ENCODE assay signal across 9 cellular contexts in the genomic region with DNA sequence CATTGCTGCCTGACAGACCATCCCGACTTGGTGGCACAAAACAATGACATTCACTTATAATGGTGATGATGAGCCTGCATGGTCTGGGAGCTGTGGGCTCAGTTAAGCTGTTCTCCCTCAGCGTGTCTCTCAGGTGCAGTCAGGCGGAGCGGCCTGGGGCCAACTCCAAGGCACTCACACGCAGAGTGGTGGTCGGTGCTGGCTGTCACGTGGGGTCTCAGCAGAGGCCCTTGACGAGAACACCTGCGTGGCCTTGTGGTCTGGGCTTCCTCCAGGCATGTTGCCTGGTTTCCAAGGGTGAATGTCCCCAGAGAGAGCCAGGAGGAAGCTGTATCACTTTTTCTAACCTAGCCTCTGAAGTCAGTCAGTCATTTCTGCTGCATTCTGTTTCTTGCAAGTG. TPM values are rescaled to one million over a fixed set of nuclear protein-coding genes. Genes with fewer than 3 reads are reported as not detected.
DNase-seq lines count a peak whose midpoint lies in the region; ATAC-seq and TF ChIP-seq lines count a peak whose summit lies in the region.
"Had no signal": no experiment of that assay in that cellular context is flagged by ENCODE, and none has a peak within 500 bp of the region (broad histone marks: within the 10 kb centered on the region; RNA-seq: fewer than 3 reads in every experiment).

No MANE protein-coding gene starts in this region.

- no peak overlapping the region for H3T11ph ChIP-seq in H9 (ENCODE audit: low read length)

- H3K9me3 Mint-ChIP-seq in H9: no peaks in the 10 kb centered on the region

- H2BK120ac ChIP-seq in H9 (ENCODE audit: low read depth, low read length, poor library complexity, severe bottlenecking): no peak overlapping the region

- WGBS in H9 (ENCODE audit: extremely low coverage, insufficient read length, low lambda C conversion rate): no CpG with 5 or more reads among the region's 9 CpGs

- no peak overlapping the region for H3K4me3 Mint-ChIP-seq in H9

- no peak overlapping the region for H4K5ac ChIP-seq in H9 (ENCODE audit: insufficient read length, low read depth, low read length)

- H3K4me3 ChIP-seq in mucosa of descending colon: no peak overlapping the region
- H3K4me3 ChIP-seq: heart right ventricle had no signal

- no peak overlapping the region for H2BK12ac ChIP-seq in H9 (ENCODE audit: insufficient read length, low read depth, low read length)

- H2BK15ac ChIP-seq in H9 (ENCODE audit: low read depth, low read length): no peak overlapping the region

- H3K27ac ChIP-seq in H9 (ENCODE audit: insufficient read length, low read depth, low read length): no peak overlapping the region
- peak overlapping the region; percentile 39 for H3K27ac ChIP-seq in KOPT-K1 (ENCODE audit: low read depth, low read length, poor library complexity, severe bottlenecking)

- H2BK20ac ChIP-seq in H9 (ENCODE audit: low read depth, low read length, poor library complexity, severe bottlenecking): no peak overlapping the region

- H3K36me3 ChIP-seq in KOPT-K1 (ENCODE audit: insufficient read depth, low read length) (no peaks in the 10 kb centered on the region), mucosa of descending colon (ENCODE audit: low read depth) (peaks cover 4% of the 10 kb centered on the region)

- no peak overlapping the region for H3K4me2 ChIP-seq in H9 (ENCODE audit: insufficient read depth, insufficient read length, low read length)

- H3K18ac ChIP-seq in H9 (ENCODE audit: insufficient read length, low read depth, low read length): no peak overlapping the region

- no peak overlapping the region for H3K4ac ChIP-seq in H9 (ENCODE audit: low read depth, low read length)

- H4K20me1 ChIP-seq in H9 (ENCODE audit: control insufficient read depth, insufficient read depth, insufficient read length): no peaks in the 10 kb centered on the region

- no peak overlapping the region for H2BK5ac ChIP-seq in H9 (ENCODE audit: insufficient read length, low read length)

- H3K79me1 ChIP-seq in H9 (ENCODE audit: insufficient read depth, low read depth, low read length, poor library complexity, severe bottlenecking): no peaks in the 10 kb centered on the region

- peaks cover 0 to 21% (median 1%) of the 10 kb centered on the region in 3 experiments; a peak in 3 of 7 replicates for H3K36me3 Mint-ChIP-seq in H9 (ENCODE audit: insufficient read depth in 1 of 3, low read depth in 3 of 3)

- H3K27me3 Mint-ChIP-seq in H9 (ENCODE audit: low read depth): no peaks in the 10 kb centered on the region

- H3K27ac Mint-ChIP-seq in H9: peak overlapping the region; percentile 23 to 95 (median 46); a peak in 5 of 7 replicates

- H2AFZ ChIP-seq in H9 (ENCODE audit: low read length): no peak overlapping the region

- DNase-seq in H9: peak; percentile 41
- no peak for DNase-seq in mucosa of descending colon
- no peak for DNase-seq in RKO (ENCODE audit: low spot score)
- no peak for DNase-seq in NCI-H2227 (lab: John Stamatoyannopoulos, UW; ENCODE audit: unreplicated experiment)
- DNase-seq in SKM-1 (lab: John Stamatoyannopoulos, UW; ENCODE audit: unreplicated experiment): no peak
- no peak for DNase-seq in NCI-H1694 treated with DMSO at 0.1 percent for 48 hours (lab: John Stamatoyannopoulos, UW)
- DNase-seq: heart right ventricle had no signal

- H2AK5ac ChIP-seq in H9 (ENCODE audit: insufficient read length, low read length): no peak overlapping the region

- H3K79me2 ChIP-seq in H9 (ENCODE audit: insufficient read depth, low read length): no peaks in the 10 kb centered on the region

- H4K8ac ChIP-seq in H9 (replicated peaks; ENCODE audit: insufficient read length, low read depth, low read length): no peak overlapping the region

- peaks cover 10 to 15% of the 10 kb centered on the region in 2 experiments for H3K4me1 Mint-ChIP-seq in H9

- no peaks in the 10 kb centered on the region for H3K9me3 ChIP-seq in H9 (ENCODE audit: control insufficient read depth, low read depth, low read length)
- H3K9me3 ChIP-seq in KOPT-K1 (ENCODE audit: insufficient read depth, low read length, poor library complexity, severe bottlenecking): no peaks in the 10 kb centered on the region
- H3K9me3 ChIP-seq in mucosa of descending colon: no peaks in the 10 kb centered on the region
- H3K9me3 ChIP-seq: heart right ventricle had no signal

- H3K23me2 ChIP-seq in H9 (ENCODE audit: insufficient read length, low read depth, low read length, poor library complexity, severe bottlenecking): no peaks in the 10 kb centered on the region

- no peak overlapping the region for H3K23ac ChIP-seq in H9 (ENCODE audit: insufficient read length, low read depth, low read length)

- ATAC-seq in GM18517 (IDR thresholded peaks at IDR 0.05; ENCODE audit: unreplicated experiment) (peak; percentile 61), mucosa of descending colon (peak; percentile 13)

- no peak overlapping the region; the same call in 1 of the 2 replicates for H3K14ac ChIP-seq in H9 (ENCODE audit: insufficient read depth, low read length)

- no peak for TF ChIP-seq CTCF in H9 (conservative IDR thresholded peaks at IDR 0.05)
- TF ChIP-seq CTCF in mucosa of descending colon (IDR thresholded peaks at IDR 0.05): no peak

- no peaks in the 10 kb centered on the region for H3K27me3 ChIP-seq in H9 (ENCODE audit: insufficient read depth, low read length)
- H3K27me3 ChIP-seq: heart right ventricle had no signal

- no peak overlapping the region for H3K56ac ChIP-seq in H9 (ENCODE audit: insufficient read length, low read depth, low read length)

- H3K9ac ChIP-seq in H9 (ENCODE audit: extremely low read depth, insufficient read length, low read length): no peak overlapping the region

- intact Hi-C loops in mucosa of descending colon (cut with DNase I, micrococcal nuclease): loop anchor here (5.0 to 10.0 kb wide), 3 partner anchors 47 to 187 kb away; no protein-coding TSS in a partner anchor

- H3K4me1 ChIP-seq in H9 (ENCODE audit: insufficient read depth, low read length): peaks cover 3% of the 10 kb centered on the region; the same call in 1 of the 2 replicates
- H3K4me1 ChIP-seq in mucosa of descending colon (ENCODE audit: low read depth): peaks cover 14% of the 10 kb centered on the region

- no peak overlapping the region for H4K91ac ChIP-seq in H9 (ENCODE audit: insufficient read length, low read depth, low read length)

RNA-seq across cellular contexts. Expression of a gene that starts 29.8 kb away (rescaled TPM):
- total RNA-seq in H9 (2021) (33.8 and 37.6 TPM in 2 replicates), mucosa of descending colon (10 to 100 TPM; 10.9 to 32.2 (median 11.9) TPM)
